Comparison of ENCODE assay signal across 16 cellular contexts in the genomic region with DNA sequence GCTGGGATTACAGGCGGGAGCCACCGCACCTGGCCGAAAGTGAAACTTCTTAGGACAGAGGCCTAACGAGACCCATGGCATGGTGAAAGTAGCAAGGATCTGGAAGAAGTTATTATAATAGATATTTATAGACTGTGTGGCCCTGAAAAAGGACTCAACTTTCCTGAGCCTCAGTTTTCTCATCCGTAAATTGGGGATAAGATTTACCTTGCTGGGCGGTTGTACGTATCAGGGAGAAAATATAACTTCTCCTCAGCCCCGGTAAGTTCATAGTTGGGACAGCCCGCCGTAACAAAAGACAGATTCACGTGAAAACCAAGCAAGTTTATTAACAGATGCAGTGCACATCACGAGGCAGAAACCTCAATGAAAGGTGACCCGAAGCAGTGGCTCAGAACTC.
"Had no signal": no experiment of that assay in that cellular context is flagged by ENCODE, and none has a peak within 500 bp of the region (broad histone marks: within the 10 kb centered on the region; RNA-seq: fewer than 3 reads in every experiment).

No MANE protein-coding gene starts in this region.

- H3K9me3 Mint-ChIP-seq: activated CD4-positive, alpha-beta T cell treated with anti-CD3 and anti-CD28 coated beads, Interleukin-2, amount 10 ng/mL, durations not matched to agents 24 days and 14 days; WTC11 had no signal

- H3K4me3 Mint-ChIP-seq: activated CD4-positive, alpha-beta T cell treated with anti-CD3 and anti-CD28 coated beads, Interleukin-2, amount 10 ng/mL, durations not matched to agents 24 days and 14 days; activated CD8-positive, alpha-beta memory T cell treated with anti-CD3 and anti-CD28 coated beads, Interleukin-2, amount 10 ng/mL, durations not matched to agents 7 days and 5 days; WTC11 had no signal

- ATAC-seq: activated CD8-positive, alpha-beta memory T cell treated with anti-CD3 and anti-CD28 coated beads, Interleukin-2, amount 10 ng/mL, durations not matched to agents 7 days and 5 days; WTC11 had no signal

- H3K4me1 ChIP-seq: vagina had no signal

- FAIRE-seq: bronchial epithelial cell, endometrium, small intestine had no signal

- H3K27me3 Mint-ChIP-seq: activated CD4-positive, alpha-beta T cell treated with anti-CD3 and anti-CD28 coated beads, Interleukin-2, amount 10 ng/mL, durations not matched to agents 24 days and 14 days; activated CD8-positive, alpha-beta memory T cell treated with anti-CD3 and anti-CD28 coated beads, Interleukin-2, amount 10 ng/mL, durations not matched to agents 7 days and 5 days had no signal

- H3K36me3 Mint-ChIP-seq: WTC11 had no signal

- H3K27ac Mint-ChIP-seq: activated CD4-positive, alpha-beta T cell treated with anti-CD3 and anti-CD28 coated beads, Interleukin-2, amount 10 ng/mL, durations not matched to agents 24 days and 14 days; activated CD8-positive, alpha-beta memory T cell treated with anti-CD3 and anti-CD28 coated beads, Interleukin-2, amount 10 ng/mL, durations not matched to agents 7 days and 5 days; WTC11 had no signal

- DNase-seq: activated CD4-positive, alpha-beta T cell treated with anti-CD3 and anti-CD28 coated beads, Interleukin-2, amount 10 ng/mL, durations not matched to agents 24 days and 14 days; activated CD8-positive, alpha-beta memory T cell treated with anti-CD3 and anti-CD28 coated beads, Interleukin-2, amount 10 ng/mL, durations not matched to agents 7 days and 5 days; activated naive CD4-positive, alpha-beta T cell treated with Interleukin-2 at 50 U/mL for 16 hours; anterior cingulate cortex; hypothalamus; posterior cingulate gyrus; small intestine; SW 1271; T1000 had no signal

- H3K4me3 ChIP-seq: esophagus muscularis mucosa, right atrium auricular region, tibial nerve, vagina had no signal

- H3K36me3 ChIP-seq: esophagus muscularis mucosa, right atrium auricular region, tibial nerve, vagina had no signal

- H3K27ac ChIP-seq: esophagus muscularis mucosa, right atrium auricular region, tibial nerve, vagina had no signal

- H3K9me3 ChIP-seq: esophagus muscularis mucosa, right atrium auricular region, tibial nerve, vagina had no signal

- H3K27me3 ChIP-seq: right atrium auricular region, vagina had no signal
